Comparison of ENCODE assay signal across 1 cellular context in the genomic region with DNA sequence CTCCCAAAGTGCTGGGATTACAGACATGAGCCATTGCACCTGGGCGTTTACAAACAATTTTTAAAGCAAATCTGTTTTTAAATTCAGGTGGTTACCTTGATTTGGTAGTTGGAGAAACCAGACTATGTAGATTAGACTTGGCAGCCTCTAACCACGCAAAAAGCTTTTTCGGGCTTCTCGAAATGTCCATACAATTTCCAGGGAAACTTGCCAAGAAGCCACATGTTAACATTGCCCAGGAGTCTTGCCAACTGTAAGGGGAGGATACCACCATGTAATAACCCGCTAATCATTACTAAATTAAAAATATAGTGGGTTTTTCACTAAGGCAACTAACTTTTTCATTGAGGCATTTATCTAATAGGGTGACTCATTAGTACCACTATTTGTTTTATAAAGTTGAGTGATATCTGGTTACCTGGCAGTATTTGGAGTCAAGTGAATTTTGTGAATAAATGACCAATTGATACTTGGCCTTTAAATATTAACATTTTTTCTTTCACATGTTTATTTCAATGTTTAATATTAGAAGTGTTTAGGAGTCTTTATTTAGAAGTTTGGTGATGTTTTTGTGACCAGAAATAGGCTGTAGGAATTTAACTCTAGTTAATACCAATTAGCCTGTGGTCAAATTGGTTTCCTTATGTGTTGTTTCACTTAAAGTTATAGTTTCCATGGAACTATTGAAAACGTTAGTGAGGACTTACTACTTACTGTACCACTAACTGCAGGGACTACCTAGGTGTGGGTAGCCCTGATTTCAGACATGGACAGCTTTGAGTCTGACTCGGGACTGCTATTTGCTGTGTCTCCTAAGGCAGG.
TF ChIP-seq lines count a peak whose summit lies in the region.

No MANE protein-coding gene starts in this region.

TF ChIP-seq in endothelial cell of umbilical vein, 7 proteins besides CTCF, POLR2A, EP300 and RAD21 (continued from another document):
- TF ChIP-seq GATA2 (IDR thresholded peaks at IDR 0.05; ENCODE audit: insufficient read depth, insufficient read length, low read depth, low read length), result no peak
- TF ChIP-seq MAX (IDR thresholded peaks at IDR 0.05; ENCODE audit: insufficient read depth, insufficient read length), result no peak
